Comparison of ENCODE assay signal across 1 cellular context in the genomic region with DNA sequence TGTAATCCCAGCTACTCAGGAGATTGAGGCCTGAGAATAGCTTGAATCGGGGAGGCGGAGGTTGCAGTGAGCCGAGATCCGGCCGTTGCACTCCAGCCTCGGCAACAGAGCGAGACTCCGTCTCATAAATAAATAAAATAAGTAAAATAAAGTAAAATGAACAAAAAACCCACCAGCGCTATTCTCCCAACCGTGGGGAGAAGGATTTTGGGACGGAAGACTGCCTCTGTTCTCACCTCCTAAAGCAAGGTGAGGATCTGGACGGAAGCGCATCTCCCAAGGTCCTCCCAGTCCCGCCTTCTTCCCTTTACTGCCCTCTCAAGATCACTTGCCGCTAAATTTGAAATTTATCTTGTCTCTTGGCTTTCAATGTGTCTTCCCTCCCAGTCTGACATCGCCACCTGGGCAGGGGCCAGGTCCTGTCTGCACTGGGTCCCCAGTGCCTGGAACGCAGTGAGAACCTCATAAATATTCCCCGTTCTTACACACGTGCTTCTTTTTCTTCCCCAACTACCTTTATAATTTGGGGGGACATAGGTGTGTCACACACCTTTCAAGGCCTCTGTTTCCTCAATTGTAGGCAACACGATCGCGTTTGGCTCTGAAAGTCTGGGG.
TF ChIP-seq lines count a peak whose summit lies in the region.

No MANE protein-coding gene starts in this region.

TF ChIP-seq in WTC11, 78 proteins besides CTCF, POLR2A, EP300 and RAD21 (continued from another document):
- TF ChIP-seq, protein P1, sequence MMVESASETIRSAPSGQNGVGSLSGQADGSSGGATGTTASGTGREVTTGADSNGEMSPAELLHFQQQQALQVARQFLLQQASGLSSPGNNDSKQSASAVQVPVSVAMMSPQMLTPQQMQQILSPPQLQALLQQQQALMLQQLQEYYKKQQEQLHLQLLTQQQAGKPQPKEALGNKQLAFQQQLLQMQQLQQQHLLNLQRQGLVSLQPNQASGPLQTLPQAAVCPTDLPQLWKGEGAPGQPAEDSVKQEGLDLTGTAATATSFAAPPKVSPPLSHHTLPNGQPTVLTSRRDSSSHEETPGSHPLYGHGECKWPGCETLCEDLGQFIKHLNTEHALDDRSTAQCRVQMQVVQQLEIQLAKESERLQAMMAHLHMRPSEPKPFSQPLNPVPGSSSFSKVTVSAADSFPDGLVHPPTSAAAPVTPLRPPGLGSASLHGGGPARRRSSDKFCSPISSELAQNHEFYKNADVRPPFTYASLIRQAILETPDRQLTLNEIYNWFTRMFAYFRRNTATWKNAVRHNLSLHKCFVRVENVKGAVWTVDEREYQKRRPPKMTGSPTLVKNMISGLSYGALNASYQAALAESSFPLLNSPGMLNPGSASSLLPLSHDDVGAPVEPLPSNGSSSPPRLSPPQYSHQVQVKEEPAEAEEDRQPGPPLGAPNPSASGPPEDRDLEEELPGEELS (CRISPR knock-in tag; IDR thresholded peaks at IDR 0.05), result no peak
- TF ChIP-seq, protein P2, sequence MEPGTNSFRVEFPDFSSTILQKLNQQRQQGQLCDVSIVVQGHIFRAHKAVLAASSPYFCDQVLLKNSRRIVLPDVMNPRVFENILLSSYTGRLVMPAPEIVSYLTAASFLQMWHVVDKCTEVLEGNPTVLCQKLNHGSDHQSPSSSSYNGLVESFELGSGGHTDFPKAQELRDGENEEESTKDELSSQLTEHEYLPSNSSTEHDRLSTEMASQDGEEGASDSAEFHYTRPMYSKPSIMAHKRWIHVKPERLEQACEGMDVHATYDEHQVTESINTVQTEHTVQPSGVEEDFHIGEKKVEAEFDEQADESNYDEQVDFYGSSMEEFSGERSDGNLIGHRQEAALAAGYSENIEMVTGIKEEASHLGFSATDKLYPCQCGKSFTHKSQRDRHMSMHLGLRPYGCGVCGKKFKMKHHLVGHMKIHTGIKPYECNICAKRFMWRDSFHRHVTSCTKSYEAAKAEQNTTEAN (CRISPR knock-in tag; IDR thresholded peaks at IDR 0.05), result no peak
- TF ChIP-seq NR3C1 (CRISPR knock-in tag; conservative IDR thresholded peaks at IDR 0.05; ENCODE audit: low read depth) (no peak), JUN (CRISPR knock-in tag; IDR thresholded peaks at IDR 0.05) (no peak)
TF ChIP-seq in WTC11: peak in this region for 0.
